In genomic region chr7:4245135-4245865, GRCh38 we compare ENCODE assay signal across 22 cellular contexts.
A peak's percentile ranks its signal among the peaks of the same experiment; 100 is the strongest.
DNase-seq lines count a peak whose midpoint lies in the region; TF ChIP-seq lines count a peak whose summit lies in the region.
"Had no signal": no experiment of that assay in that cellular context is flagged by ENCODE, and none has a peak within 500 bp of the region (broad histone marks: within the 10 kb centered on the region; RNA-seq: fewer than 3 reads in every experiment).

No MANE protein-coding gene starts in this region.

- no peaks in the 10 kb centered on the region for H3K27me3 Mint-ChIP-seq in MCF 10A (ENCODE audit: insufficient read depth, unreplicated experiment)
- H3K27me3 Mint-ChIP-seq: CD4-positive, CD25-positive, alpha-beta regulatory T cell; IgD-negative memory B cell had no signal

- POLR2A ChIA-PET in MCF 10A (lab: Yijun Ruan, JAX) = no interaction called here

- H3K36me3 ChIP-seq in breast epithelium (no peaks in the 10 kb centered on the region), mammary epithelial cell (ENCODE audit: insufficient read depth, low read length) (no peaks in the 10 kb centered on the region), spleen (peaks cover 0 to 71% (median 7%) of the 10 kb centered on the region in 6 donors)
- H3K36me3 ChIP-seq: BE2C, HAP-1 had no signal

- no peaks in the 10 kb centered on the region for H3K27me3 ChIP-seq in breast epithelium
- no peaks in the 10 kb centered on the region for H3K27me3 ChIP-seq in mammary epithelial cell (ENCODE audit: insufficient read depth, low read length)
- no peaks in the 10 kb centered on the region for H3K27me3 ChIP-seq in spleen (replicated peaks in 1 of 7)
- H3K27me3 ChIP-seq: BE2C had no signal

- no peak overlapping the region for H2AFZ ChIP-seq in mammary epithelial cell (ENCODE audit: low read depth, low read length)

- no peak for TF ChIP-seq POLR2A in breast epithelium (IDR thresholded peaks at IDR 0.05)
- TF ChIP-seq POLR2A in spleen (IDR thresholded peaks at IDR 0.05) = no peak

- no peak overlapping the region for H3K27ac ChIP-seq in breast epithelium
- no peak overlapping the region for H3K27ac ChIP-seq in mammary epithelial cell (ENCODE audit: insufficient read depth, low read depth, low read length)
- no peak overlapping the region for H3K27ac ChIP-seq in spleen
- H3K27ac ChIP-seq: HL-60, RWPE1 had no signal

- BruUV-seq in MCF 10A (replicated peaks; lab: Mats Ljungman, UMichigan) (no TSS peak), mammary epithelial cell (replicated peaks; lab: Mats Ljungman, UMichigan) (no TSS peak)

- H3K79me2 ChIP-seq in mammary epithelial cell (ENCODE audit: insufficient read depth, low read length) = no peaks in the 10 kb centered on the region

- H3K4me1 ChIP-seq in breast epithelium (no peaks in the 10 kb centered on the region), mammary epithelial cell (ENCODE audit: insufficient read depth, low read length) (no peaks in the 10 kb centered on the region), spleen (no peaks in the 10 kb centered on the region)
- H3K4me1 ChIP-seq: BE2C, HAP-1 had no signal

- WGBS in mammary epithelial cell (ENCODE audit: low coverage, missing lambda C conversion rate) = 55% methylated on average over 6 of the region's 19 CpGs
- WGBS in spleen, 5 donors = 91 to 95% (median 93%) methylated on average over 19 of the region's 19 CpGs

- H3K4me3 ChIP-seq in breast epithelium (no peak overlapping the region), mammary epithelial cell (replicated peaks in 1 of 3; ENCODE audit: insufficient read depth in 1 of 3, low read depth in 2 of 3, low read length in 3 of 3) (no peak overlapping the region), spleen (no peak overlapping the region)
- H3K4me3 ChIP-seq: HAP-1 had no signal

- no peaks in the 10 kb centered on the region for H4K20me1 ChIP-seq in mammary epithelial cell (ENCODE audit: insufficient read depth, low read length)

- no peaks in the 10 kb centered on the region for H3K36me3 Mint-ChIP-seq in MCF 10A (ENCODE audit: insufficient read depth, unreplicated experiment)
- H3K36me3 Mint-ChIP-seq: CD4-positive, CD25-positive, alpha-beta regulatory T cell; IgD-negative memory B cell had no signal

- in situ Hi-C loops in mammary epithelial cell (cut with MboI; ENCODE audit: low sequenced_read_pairs in 2 of 2) = no loop called here

- H3K27ac Mint-ChIP-seq in MCF 10A (ENCODE audit: low read depth, unreplicated experiment) = no peak overlapping the region
- H3K27ac Mint-ChIP-seq: IgD-negative memory B cell had no signal

- H3K9me3 Mint-ChIP-seq in MCF 10A (ENCODE audit: unreplicated experiment) = peaks cover 13% of the 10 kb centered on the region

- CTCF ChIA-PET in MCF 10A (lab: Yijun Ruan, JAX) (interaction anchor here (0.6 to 0.8 kb wide), 2 partner anchors 59 to 1243 kb away, joined by 3 read pairs; no protein-coding TSS in a partner anchor), mammary epithelial cell (lab: Charles Lee; ENCODE audit: low non-redundant PET) (no interaction called here)

- peaks cover 11% of the 10 kb centered on the region for H3K4me1 Mint-ChIP-seq in MCF 10A (ENCODE audit: insufficient read depth, unreplicated experiment)

- H3K4me3 Mint-ChIP-seq in MCF 10A (ENCODE audit: unreplicated experiment) = no peak overlapping the region
- H3K4me3 Mint-ChIP-seq: CD4-positive, CD25-positive, alpha-beta regulatory T cell; IgD-negative memory B cell had no signal

- TF ChIP-seq CTCF in MCF 10A (IDR thresholded peaks at IDR 0.05; ENCODE audit: unreplicated experiment) (no peak), breast epithelium (IDR thresholded peaks at IDR 0.05) (no peak), mammary epithelial cell (conservative IDR thresholded peaks at IDR 0.05 in 1 of 2, IDR thresholded peaks at IDR 0.05 in 1 of 2; ENCODE audit: extremely low read depth in 1 of 2, insufficient read depth in 1 of 2, low read depth in 1 of 2, low read length in 2 of 2) (no peak), spleen (IDR thresholded peaks at IDR 0.05 in 8 of 11, conservative IDR thresholded peaks at IDR 0.05 in 3 of 11) (no peak), GM20000 (IDR thresholded peaks at IDR 0.05; ENCODE audit: extremely low read depth, missing control alignments) (no peak)

- H3K4me2 ChIP-seq in mammary epithelial cell (ENCODE audit: insufficient read depth, low read depth, low read length) = no peak overlapping the region

- H3K9ac ChIP-seq in mammary epithelial cell (ENCODE audit: insufficient read depth, low read length) = no peak overlapping the region

- dilution Hi-C loops in mammary epithelial cell (cut with HindIII; ENCODE audit: low sequenced_read_pairs) = loop anchor here (5.0 kb wide), 1 partner anchor 67 kb away; no protein-coding TSS in a partner anchor

- intact Hi-C loops in MCF 10A (cut with micrococcal nuclease) = no loop called here
- intact Hi-C loops in breast epithelium (cut with DNase I; ENCODE audit: low total_unique reads) = no loop called here
- intact Hi-C loops in mammary epithelial cell (cut with micrococcal nuclease) = no loop called here
- intact Hi-C loops in spleen (cut with DNase I; ENCODE audit: low total_unique reads) = no loop called here

- peaks cover 3 to 14% of the 10 kb centered on the region in 2 donors for H3K9me3 ChIP-seq in breast epithelium
- H3K9me3 ChIP-seq in mammary epithelial cell (replicated peaks; ENCODE audit: insufficient read depth, low read length) = peaks cover 42% of the 10 kb centered on the region
- peaks cover 0 to 25% (median 13%) of the 10 kb centered on the region in 8 donors for H3K9me3 ChIP-seq in spleen
- H3K9me3 ChIP-seq: BE2C, HAP-1 had no signal

- peak; percentile 30 for DNase-seq in MCF 10A (ENCODE audit: unreplicated experiment)
- DNase-seq in breast epithelium (ENCODE audit: low spot score in 2 of 2) = no peak
- peak; percentile 41 for DNase-seq in mammary epithelial cell
- DNase-seq in mesenteric fat pad (ENCODE audit: low spot score) = peak; percentile 81
- peak; percentile 41 for DNase-seq in spleen
- DNase-seq in T1000 (lab: John Stamatoyannopoulos, UW) = no peak
- DNase-seq in NCI-H69 (lab: John Stamatoyannopoulos, UW) = no peak
- no peak for DNase-seq in GM20000 (ENCODE audit: low spot score)
- DNase-seq: BE2C; CD4-positive, CD25-positive, alpha-beta regulatory T cell; COR-L47; GDM1; Karpas-422; MM.1S; NCI-H1092; NCI-H510A; NCI-H774; OCI-M1 had no signal

Comparison
In these comparisons a context has a peak if more than half of its experiments do, and no peak if none do; other contexts are left out.
1. DNase-seq: peak in MCF 10A (single experiment), mammary epithelial cell (single experiment), mesenteric fat pad (single experiment) and spleen (single experiment); none in breast epithelium (0 of 2), T1000 (single experiment), NCI-H69 (single experiment) and GM20000 (single experiment).